Comparison of ENCODE assay signal across 23 cellular contexts in the genomic region with DNA sequence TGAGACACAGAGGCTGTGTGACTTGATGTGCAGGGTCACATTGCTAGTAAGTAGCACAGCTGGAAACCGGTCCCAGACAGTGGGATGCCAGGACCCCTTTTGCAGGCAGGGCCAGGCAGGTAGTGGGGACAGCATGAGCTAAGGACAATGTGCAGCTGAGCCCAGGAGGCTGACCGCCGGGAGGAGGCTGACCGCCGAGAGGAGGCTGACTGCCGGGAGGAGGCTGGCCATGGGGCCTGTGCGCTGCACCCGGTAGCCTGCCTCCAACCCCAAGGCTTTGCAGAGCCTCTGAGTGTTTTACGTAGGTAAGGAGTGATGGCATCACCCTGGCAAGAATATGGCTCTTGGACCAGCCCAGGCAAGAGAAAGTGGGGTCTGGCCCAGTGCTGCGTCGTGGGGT.
"Had no signal": no experiment of that assay in that cellular context is flagged by ENCODE, and none has a peak within 500 bp of the region (broad histone marks: within the 10 kb centered on the region; RNA-seq: fewer than 3 reads in every experiment).

No MANE protein-coding gene starts in this region.

- H3K9me3 Mint-ChIP-seq: activated naive CD4-positive, alpha-beta T cell treated with anti-CD3 and anti-CD28 coated beads for 36 hours; activated naive CD8-positive, alpha-beta T cell treated with anti-CD3 and anti-CD28 coated beads, Interleukin-2, amount 10 ng/mL, durations not matched to agents 7 days and 5 days; endodermal cell; naive thymus-derived CD8-positive, alpha-beta T cell; T-cell; T-helper 2 cell treated with Interferon-gamma antibody and Interleukin-4, amounts not matched to agents 5 μg/mL and 100 μg/mL, for 36 hours had no signal

- ATAC-seq: activated CD4-positive, alpha-beta T cell treated with anti-CD3 and anti-CD28 coated beads for 36 hours; lower lobe of right lung; naive thymus-derived CD8-positive, alpha-beta T cell; pancreas; SK-N-SH treated with all-trans-retinoic acid at 6 μM for 48 hours; stimulated activated naive CD8-positive, alpha-beta T cell treated with anti-CD3 and anti-CD28 coated beads, Interleukin-15, Interleukin-2, amounts not matched to agents 100 U/mL and 50 U/mL, for 24 hours; T-cell had no signal

- H3K27ac ChIP-seq: breast epithelium, colonic mucosa, epithelial cell of prostate, lower lobe of right lung, neutrophil, pancreas, right lobe of liver, WERI-Rb-1 had no signal

- H3K27ac Mint-ChIP-seq: activated CD4-positive, alpha-beta T cell treated with anti-CD3 and anti-CD28 coated beads for 36 hours; activated naive CD4-positive, alpha-beta T cell treated with anti-CD3 and anti-CD28 coated beads for 36 hours; activated naive CD8-positive, alpha-beta T cell treated with anti-CD3 and anti-CD28 coated beads, Interleukin-2, amount 10 ng/mL, durations not matched to agents 7 days and 5 days; endodermal cell; T-helper 2 cell treated with Interferon-gamma antibody and Interleukin-4, amounts not matched to agents 5 μg/mL and 100 μg/mL, for 36 hours had no signal

- H3K4me3 ChIP-seq: breast epithelium, colonic mucosa, dorsolateral prefrontal cortex, lower lobe of right lung, pancreas, right lobe of liver, smooth muscle cell had no signal

- H3K4me3 Mint-ChIP-seq: activated CD4-positive, alpha-beta T cell treated with anti-CD3 and anti-CD28 coated beads for 36 hours; activated naive CD4-positive, alpha-beta T cell treated with anti-CD3 and anti-CD28 coated beads for 36 hours; activated naive CD8-positive, alpha-beta T cell treated with anti-CD3 and anti-CD28 coated beads, Interleukin-2, amount 10 ng/mL, durations not matched to agents 7 days and 5 days; endodermal cell; naive thymus-derived CD8-positive, alpha-beta T cell; T-cell; T-helper 2 cell treated with Interferon-gamma antibody and Interleukin-4, amounts not matched to agents 5 μg/mL and 100 μg/mL, for 36 hours had no signal

- DNase-seq: activated CD4-positive, alpha-beta T cell treated with anti-CD3 and anti-CD28 coated beads for 36 hours; activated CD4-positive, alpha-beta T cell treated with anti-CD3 and anti-CD28 coated beads, Interleukin-2, amount 50 U/mL, for 4 hours; activated naive CD4-positive, alpha-beta T cell treated with anti-CD3 and anti-CD28 coated beads for 36 hours; activated naive CD8-positive, alpha-beta T cell treated with anti-CD3 and anti-CD28 coated beads, Interleukin-2, amount 10 ng/mL, durations not matched to agents 7 days and 5 days; amniotic stem cell; colonic mucosa; dorsolateral prefrontal cortex; endodermal cell; lower lobe of right lung; naive thymus-derived CD8-positive, alpha-beta T cell; pancreas; stimulated activated CD4-positive, alpha-beta T cell treated with anti-CD3 and anti-CD28 coated beads, Interleukin-2, amount 100 ng/mL, for 48 hours; stimulated activated CD8-positive, alpha-beta memory T cell treated with anti-CD3 and anti-CD28 coated beads, Interleukin-4, amount 100 ng/mL, for 48 hours; stimulated activated naive CD8-positive, alpha-beta T cell treated with anti-CD3 and anti-CD28 coated beads, Interleukin-15, Interleukin-2, amounts not matched to agents 100 U/mL and 50 U/mL, for 24 hours; T-cell; WERI-Rb-1 had no signal

- H3K36me3 ChIP-seq: breast epithelium, colonic mucosa, pancreas had no signal

- H3K4me1 ChIP-seq: breast epithelium, colonic mucosa had no signal

- H3K4me2 ChIP-seq: smooth muscle cell had no signal

- H3K27me3 Mint-ChIP-seq: activated CD4-positive, alpha-beta T cell treated with anti-CD3 and anti-CD28 coated beads for 36 hours; activated naive CD8-positive, alpha-beta T cell treated with anti-CD3 and anti-CD28 coated beads, Interleukin-2, amount 10 ng/mL, durations not matched to agents 7 days and 5 days; naive thymus-derived CD8-positive, alpha-beta T cell; T-cell had no signal

- H3K9me3 ChIP-seq: breast epithelium, colonic mucosa, lower lobe of right lung, neutrophil, pancreas, right lobe of liver had no signal

- H3K27me3 ChIP-seq: breast epithelium, colonic mucosa, dorsolateral prefrontal cortex, neutrophil, pancreas, right lobe of liver had no signal
